ENCODE assay signal across 1 cellular context in the genomic region with DNA sequence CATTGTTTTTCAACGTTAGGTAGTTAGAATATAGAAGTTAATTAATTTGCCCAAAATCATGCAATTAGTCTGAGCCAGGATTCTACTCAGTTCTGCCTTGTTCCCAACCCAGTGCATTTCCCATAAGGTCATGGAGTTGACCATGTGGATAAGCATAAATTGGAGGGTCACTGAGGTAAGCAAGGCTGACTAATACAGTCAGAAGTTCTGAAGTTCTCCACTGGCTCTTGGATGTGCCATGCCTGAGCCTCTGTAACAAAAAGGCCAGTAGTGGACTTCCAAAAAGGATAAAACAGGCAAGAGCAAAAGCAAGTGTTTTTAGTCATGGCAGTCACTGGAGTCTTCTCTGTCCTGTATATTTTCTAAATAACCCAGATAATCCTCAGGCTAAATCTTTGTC.
TF ChIP-seq lines count a peak whose summit lies in the region.

No MANE protein-coding gene starts in this region.

TF ChIP-seq in HepG2, 621 proteins besides CTCF, POLR2A, EP300 and RAD21:
- peak; percentile 81 for TF ChIP-seq ZNF12 (CRISPR knock-in tag; IDR thresholded peaks at IDR 0.05)
- no peak for TF ChIP-seq HMG20A (CRISPR knock-in tag; IDR thresholded peaks at IDR 0.05; ENCODE audit: borderline replicate concordance)
